Comparison of ENCODE assay signal across 14 cellular contexts in genomic region chr10:104819731-104820130, GRCh38.
"Had no signal": no experiment of that assay in that cellular context is flagged by ENCODE, and none has a peak within 500 bp of the region (broad histone marks: within the 10 kb centered on the region; RNA-seq: fewer than 3 reads in every experiment).

No MANE protein-coding gene starts in this region.

- DNase-seq: effector memory CD4-positive, alpha-beta T cell; gastrocnemius medialis; heart right ventricle; hypothalamus; kidney glomerular epithelial cell; mammary epithelial cell; naive thymus-derived CD8-positive, alpha-beta T cell; posterior cingulate gyrus; right cardiac atrium; stimulated activated CD4-positive, alpha-beta T cell treated with anti-CD3 and anti-CD28 coated beads, Interleukin-4, amount 100 ng/mL, for 24 hours; testis had no signal

- H3K4me3 ChIP-seq: gastrocnemius medialis, heart right ventricle, smooth muscle cell, testis, tibial nerve had no signal

- H3K27ac ChIP-seq: gastrocnemius medialis, heart right ventricle, neutrophil, testis, tibial nerve had no signal

- H3K36me3 ChIP-seq: gastrocnemius medialis, heart right ventricle, neutrophil, tibial nerve had no signal

- H3K9me3 ChIP-seq: gastrocnemius medialis, heart right ventricle, neutrophil, testis, tibial nerve had no signal

- H3K4me1 ChIP-seq: gastrocnemius medialis, heart right ventricle, testis, tibial nerve had no signal

- H3K27me3 ChIP-seq: gastrocnemius medialis, neutrophil, testis, tibial nerve had no signal
